8 cellular contexts compared by ENCODE assay signal in the genomic region with DNA sequence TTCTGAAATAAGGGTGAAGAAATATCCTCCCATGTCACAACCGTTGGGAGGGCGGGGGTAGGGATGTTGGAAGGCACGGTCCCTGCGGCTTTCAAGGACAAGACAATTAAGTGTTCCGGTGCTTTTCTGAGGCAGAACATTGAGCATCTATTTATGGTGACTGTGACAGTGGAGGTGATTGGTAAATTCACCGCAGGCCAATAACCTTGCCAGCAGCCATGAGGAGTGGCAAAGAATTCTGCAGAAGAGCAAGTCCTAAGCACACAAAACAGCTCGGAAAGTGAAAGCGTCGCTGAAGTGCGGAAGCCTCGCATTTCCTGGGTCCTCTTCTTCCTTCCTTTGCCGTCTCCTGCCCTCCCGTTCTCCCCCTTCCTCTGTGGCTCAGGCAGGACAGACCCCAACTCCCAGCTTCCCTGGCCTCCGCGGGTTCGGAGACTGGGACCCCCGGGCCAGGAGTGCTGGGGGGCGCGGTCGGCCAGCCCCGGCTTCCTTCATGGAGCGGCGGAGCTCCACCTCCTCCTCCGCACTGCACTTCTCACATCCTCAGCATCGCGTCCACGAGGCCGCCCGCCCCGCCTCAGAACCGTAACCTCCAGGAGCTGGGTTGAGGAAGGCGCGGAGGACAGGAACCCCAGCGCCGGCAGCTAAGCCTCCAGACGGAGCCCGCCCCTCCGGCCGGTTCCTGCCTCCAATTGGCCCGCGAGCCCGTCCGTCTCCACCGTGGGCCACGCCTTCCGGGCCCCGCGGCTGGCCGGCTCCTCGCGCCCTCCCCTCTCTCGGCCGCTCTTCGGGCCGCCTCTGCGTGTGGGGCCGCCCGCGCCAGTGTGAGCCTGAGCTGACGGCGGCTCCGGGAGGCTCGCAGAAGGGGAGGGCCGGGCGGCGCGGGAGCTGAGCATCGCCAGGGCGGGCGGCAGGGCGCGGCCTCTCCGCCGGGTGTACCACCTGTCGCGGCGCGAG. TPM values are rescaled to one million over a fixed set of nuclear protein-coding genes. Genes with fewer than 3 reads are reported as not detected.
DNase-seq lines count a peak whose midpoint lies in the region; ATAC-seq and TF ChIP-seq lines count a peak whose summit lies in the region.

A gene (plus strand): TSS at position 774 of the 957 bp plus-strand sequence. CDS start 16,703 bp downstream, outside the sequence.

- peak; percentile 90 for ATAC-seq in HG03457 (IDR thresholded peaks at IDR 0.05; ENCODE audit: unreplicated experiment)

- H3K36me3 ChIP-seq in BJ (ENCODE audit: control insufficient read depth, insufficient read depth, low read length), result no peaks in the 10 kb centered on the region

- TF ChIP-seq CTCF in BJ (IDR thresholded peaks at IDR 0.05; ENCODE audit: insufficient read depth, low read depth, low read length), result no peak
- no peak for TF ChIP-seq CTCF in choroid plexus epithelial cell (conservative IDR thresholded peaks at IDR 0.05; ENCODE audit: low read depth, low read length)

- no peaks in the 10 kb centered on the region for H3K27me3 ChIP-seq in BJ (ENCODE audit: control insufficient read depth, insufficient read depth, low read length)

- H3K4me3 ChIP-seq in BJ (ENCODE audit: low read depth, low read length) (peak within 1 kb of the TSS; percentile 73), choroid plexus epithelial cell (ENCODE audit: low read depth, low read length) (peak within 1 kb of the TSS; percentile 92)

- CTCF ChIA-PET in BJ (lab: Yijun Ruan, JAX), result interaction anchor here (1.0 to 1.2 kb wide), 2 partner anchors 108 to 173 kb away, joined by 3 to 5 read pairs; no protein-coding TSS in a partner anchor

- DNase-seq in BJ (ENCODE audit: low read depth) (peak; percentile 51), GM19240 (ENCODE audit: insufficient read length, low spot score) (peak; percentile 82), NCI-H524 treated with DMSO at 0.1 percent for 48 hours (lab: John Stamatoyannopoulos, UW) (peak; percentile 56), choroid plexus epithelial cell (ENCODE audit: low read depth) (peak; percentile 92), kidney glomerular epithelial cell (lab: John Stamatoyannopoulos, UW) (peak; percentile 77)
- peak; percentile 87 to 89 for DNase-seq in activated CD4-positive, alpha-beta T cell treated with anti-CD3 and anti-CD28 coated beads for 4 hours
- DNase-seq in stimulated activated CD4-positive, alpha-beta T cell treated with anti-CD3 and anti-CD28 coated beads, Interleukin-15, amount 100 ng/mL, for 48 hours (ENCODE audit: low read depth in 2 of 2), result peak; percentile 87

- POLR2A ChIA-PET in BJ (lab: Charles Lee), result interaction anchor here (0.6 to 0.7 kb wide), 3 partner anchors 8 to 542 kb away, joined by 3 to 6 read pairs (median 3); no protein-coding TSS in a partner anchor

RNA-seq across cellular contexts. Expression of the gene that starts here (rescaled TPM):
- 21.9 and 44.5 TPM in 2 replicates for polyA plus RNA-seq in BJ (2011; rRNA removed)
- 12.0 and 13.0 TPM in 2 replicates for polyA minus RNA-seq in BJ (2011; rRNA and poly(A)+ RNA removed)

Comparison
In these comparisons a context has a peak if more than half of its experiments do, and no peak if none do; other contexts are left out.
1. Peak in every context shown above with its lines: DNase-seq, ATAC-seq and H3K4me3 ChIP-seq.